Comparison of ENCODE assay signal across 13 cellular contexts in the genomic region with DNA sequence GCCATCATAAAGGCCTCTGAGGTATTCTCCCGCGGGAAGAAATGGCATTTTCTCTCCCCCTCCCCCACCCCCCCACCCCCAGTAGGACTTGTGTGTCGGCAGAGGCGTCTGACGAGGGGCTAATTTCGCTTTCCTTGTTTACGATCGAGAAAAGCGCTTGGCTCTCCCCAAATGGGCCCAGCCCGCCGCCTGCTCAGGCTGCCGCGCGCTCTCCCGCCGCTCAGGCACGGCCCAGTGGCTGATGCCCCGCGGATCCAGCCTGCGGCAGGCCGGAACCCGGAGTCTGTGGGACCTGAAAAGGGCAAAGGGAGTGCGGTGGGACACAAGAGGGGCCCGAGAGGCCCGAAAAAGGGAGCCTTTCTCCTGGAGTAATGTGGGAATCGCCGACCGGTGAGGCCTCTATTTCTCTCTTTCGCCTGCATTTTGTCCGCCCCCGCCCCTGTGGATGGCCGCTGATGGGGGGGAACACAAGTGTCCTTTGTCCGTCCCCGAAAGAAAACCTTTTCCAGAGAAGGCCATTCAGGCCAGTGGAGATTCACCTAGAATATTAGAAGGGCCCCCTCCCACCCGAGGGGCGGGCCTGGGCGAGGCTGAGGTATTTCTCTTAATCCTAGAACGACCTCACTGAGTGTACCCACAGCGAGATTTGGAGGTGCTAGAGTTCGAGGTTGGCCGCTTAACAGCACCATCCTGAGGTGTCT. TPM values are rescaled to one million over a fixed set of nuclear protein-coding genes. Genes with fewer than 3 reads are reported as not detected.
DNase-seq lines count a peak whose midpoint lies in the region; ATAC-seq and TF ChIP-seq lines count a peak whose summit lies in the region.
"Had no signal": no experiment of that assay in that cellular context is flagged by ENCODE, and none has a peak within 500 bp of the region (broad histone marks: within the 10 kb centered on the region; RNA-seq: fewer than 3 reads in every experiment).

No MANE protein-coding gene starts in this region.

- H3K9me3 ChIP-seq in adrenal gland (replicated peaks in 1 of 3) (no peaks in the 10 kb centered on the region), mesodermal cell (ENCODE audit: control insufficient read depth, low read length) (no peaks in the 10 kb centered on the region), tibial nerve (no peaks in the 10 kb centered on the region)
- H3K9me3 ChIP-seq: mucosa of descending colon had no signal

- H3K4me1 Mint-ChIP-seq in activated CD4-positive, alpha-beta T cell treated with anti-CD3 and anti-CD28 coated beads, Interleukin-2, amount 10 ng/mL, durations not matched to agents 24 days and 14 days: peaks cover 17% of the 10 kb centered on the region
- H3K4me1 Mint-ChIP-seq in CD14-positive monocyte: peaks cover 27% of the 10 kb centered on the region

- H3K9me3 Mint-ChIP-seq in activated CD4-positive, alpha-beta T cell treated with anti-CD3 and anti-CD28 coated beads, Interleukin-2, amount 10 ng/mL, durations not matched to agents 24 days and 14 days: no peaks in the 10 kb centered on the region
- H3K9me3 Mint-ChIP-seq in CD14-positive monocyte: peaks cover 0 to 35% (median 16%) of the 10 kb centered on the region in 7 donors
- H3K9me3 Mint-ChIP-seq: stimulated activated effector memory CD8-positive, alpha-beta T cell treated with anti-CD3 and anti-CD28 coated beads, Interleukin-12 subunit alpha, Interleukin-12 subunit beta, amount 100 ng/mL, for 72 hours had no signal

- H3K36me3 ChIP-seq in adrenal gland (replicated peaks in 1 of 2) (no peaks in the 10 kb centered on the region), mesodermal cell (ENCODE audit: control insufficient read depth, insufficient read depth, low read length) (no peaks in the 10 kb centered on the region), tibial nerve (no peaks in the 10 kb centered on the region)

- TF ChIP-seq CTCF in adrenal gland (IDR thresholded peaks at IDR 0.05): no peak
- no peak for TF ChIP-seq CTCF in tibial nerve (IDR thresholded peaks at IDR 0.05)
- no peak for TF ChIP-seq CTCF in CD14-positive monocyte (IDR thresholded peaks at IDR 0.05)

- H3K4me3 Mint-ChIP-seq in activated CD4-positive, alpha-beta T cell treated with anti-CD3 and anti-CD28 coated beads, Interleukin-2, amount 10 ng/mL, durations not matched to agents 24 days and 14 days: no peak overlapping the region
- peak overlapping the region in 1 of 2 donors; percentile 83 for H3K4me3 Mint-ChIP-seq in CD14-positive monocyte

- no peak for ATAC-seq in HG02840 (IDR thresholded peaks at IDR 0.05; ENCODE audit: low FRiP score, unreplicated experiment)
- ATAC-seq: mucosa of descending colon; stimulated activated effector memory CD8-positive, alpha-beta T cell treated with anti-CD3 and anti-CD28 coated beads, Interleukin-12 subunit alpha, Interleukin-12 subunit beta, amount 100 ng/mL, for 72 hours had no signal

- peak overlapping the region in 2 of 4 donors; percentile 18 to 73 for H3K4me3 ChIP-seq in adrenal gland
- H3K4me3 ChIP-seq in mesodermal cell (ENCODE audit: extremely low read depth, insufficient read depth, low read length, poor library complexity, severe bottlenecking): peak overlapping the region; percentile 37
- peak overlapping the region; percentile 53 to 74 (median 62) for H3K4me3 ChIP-seq in tibial nerve
- H3K4me3 ChIP-seq: mucosa of descending colon had no signal

- peaks cover 78% of the 10 kb centered on the region for H3K27me3 Mint-ChIP-seq in activated CD4-positive, alpha-beta T cell treated with anti-CD3 and anti-CD28 coated beads, Interleukin-2, amount 10 ng/mL, durations not matched to agents 24 days and 14 days
- H3K27me3 Mint-ChIP-seq in CD14-positive monocyte (ENCODE audit: low read depth in 3 of 3): peaks cover 96 to 100% (median 99%) of the 10 kb centered on the region in 3 donors

- WGBS in adrenal gland, 4 donors: 29 to 51% (median 35%) methylated on average over 19 to 41 of the region's 41 CpGs
- 3 to 6% methylated on average over 22 to 29 of the region's 41 CpGs for WGBS in mesodermal cell (ENCODE audit: insufficient coverage in 2 of 2), 2 experiments
- 14 to 30% methylated on average over 41 of the region's 41 CpGs for WGBS in tibial nerve, 2 donors

- H3K27ac Mint-ChIP-seq in activated CD4-positive, alpha-beta T cell treated with anti-CD3 and anti-CD28 coated beads, Interleukin-2, amount 10 ng/mL, durations not matched to agents 24 days and 14 days: peak overlapping the region; percentile 37
- no peak overlapping the region for H3K27ac Mint-ChIP-seq in CD14-positive monocyte

- TF ChIP-seq EP300 in tibial nerve (IDR thresholded peaks at IDR 0.05): no peak

- H3K36me3 Mint-ChIP-seq in activated CD4-positive, alpha-beta T cell treated with anti-CD3 and anti-CD28 coated beads, Interleukin-2, amount 10 ng/mL, durations not matched to agents 24 days and 14 days (ENCODE audit: low read depth): peaks cover 2% of the 10 kb centered on the region
- peaks cover 0 to 7% of the 10 kb centered on the region in 2 donors for H3K36me3 Mint-ChIP-seq in CD14-positive monocyte
- H3K36me3 Mint-ChIP-seq: stimulated activated effector memory CD8-positive, alpha-beta T cell treated with anti-CD3 and anti-CD28 coated beads, Interleukin-12 subunit alpha, Interleukin-12 subunit beta, amount 100 ng/mL, for 72 hours had no signal

- DNase-seq in activated CD4-positive, alpha-beta T cell treated with anti-CD3 and anti-CD28 coated beads, Interleukin-2, amount 10 ng/mL, durations not matched to agents 24 days and 14 days: no peak
- no peak for DNase-seq in activated CD4-positive, alpha-beta T cell treated with anti-CD3 and anti-CD28 coated beads, Interleukin-2, amount 50 U/mL, for 48 hours
- DNase-seq in adrenal gland: no peak
- no peak for DNase-seq in tibial nerve (ENCODE audit: low spot score in 2 of 2)
- DNase-seq in erythroblast (lab: John Stamatoyannopoulos, UW): no peak
- DNase-seq in CD14-positive monocyte (ENCODE audit: low spot score): no peak
- DNase-seq: GDM1; MM.1S; mucosa of descending colon; stimulated activated CD4-positive, alpha-beta T cell treated with anti-CD3 and anti-CD28 coated beads, Interleukin-15, amount 100 ng/mL, for 24 hours had no signal

- intact Hi-C loops in activated CD4-positive, alpha-beta T cell treated with anti-CD3 and anti-CD28 coated beads, Interleukin-2, amount 10 ng/mL, durations not matched to agents 24 days and 14 days (cut with micrococcal nuclease): no loop called here
- intact Hi-C loops in adrenal gland (cut with DNase I): no loop called here
- intact Hi-C loops in CD14-positive monocyte (cut with micrococcal nuclease): no loop called here

- H3K27ac ChIP-seq in adrenal gland: peak overlapping the region; percentile 25 to 96 (median 91)
- peak overlapping the region; percentile 84 for H3K27ac ChIP-seq in mesodermal cell (ENCODE audit: low read depth, low read length, severe bottlenecking)
- peak overlapping the region; percentile 87 to 99 (median 96) for H3K27ac ChIP-seq in tibial nerve

- no peaks in the 10 kb centered on the region for H3K27me3 ChIP-seq in adrenal gland
- peaks cover 0 to 36% of the 10 kb centered on the region in 2 donors for H3K27me3 ChIP-seq in tibial nerve

- peaks cover 11 to 15% of the 10 kb centered on the region in 2 donors for H3K4me1 ChIP-seq in adrenal gland (replicated peaks in 1 of 2)
- H3K4me1 ChIP-seq in mesodermal cell (ENCODE audit: control insufficient read depth, insufficient read depth, low read length, poor library complexity, severe bottlenecking): peaks cover 9% of the 10 kb centered on the region
- peaks cover 0 to 86% (median 25%) of the 10 kb centered on the region in 4 donors for H3K4me1 ChIP-seq in tibial nerve

- TF ChIP-seq POLR2A in adrenal gland (IDR thresholded peaks at IDR 0.05) (no peak), tibial nerve (IDR thresholded peaks at IDR 0.05) (no peak), erythroblast (IDR thresholded peaks at IDR 0.05; ENCODE audit: low read length) (no peak)

RNA-seq across cellular contexts. Expression of a gene that starts 9.0 kb away (rescaled TPM):
- not detected in 2 replicates for total RNA-seq in activated CD4-positive, alpha-beta T cell treated with anti-CD3 and anti-CD28 coated beads, Interleukin-2, amount 10 ng/mL, durations not matched to agents 24 days and 14 days
- 10 to 100 TPM in 4 of 8 donors, 1 to 10 TPM in 4; 1.5 to 20.3 (median 9.4) TPM for total RNA-seq in adrenal gland
- 10 to 100 TPM; 19.9 to 23.1 (median 21.2) TPM for polyA plus RNA-seq in adrenal gland
- 9.0 TPM for polyA plus RNA-seq in mesodermal cell (2013, experiment 1 of 2)
- polyA plus RNA-seq in mesodermal cell (2013, experiment 2 of 2): 13.7 TPM
- 10 to 100 TPM in 1 of 4 donors, 1 to 10 TPM in 3; 3.6 to 17.3 (median 7.2) TPM for total RNA-seq in tibial nerve
- not detected for polyA plus RNA-seq in CD14-positive monocyte

RNA-seq across cellular contexts. Expression of a gene that starts 10.5 kb away (rescaled TPM):
- total RNA-seq in activated CD4-positive, alpha-beta T cell treated with anti-CD3 and anti-CD28 coated beads, Interleukin-2, amount 10 ng/mL, durations not matched to agents 24 days and 14 days: not detected in 2 replicates
- total RNA-seq in adrenal gland (1 to 10 TPM; 1.8 to 8.3 (median 4.4) TPM), tibial nerve (1 to 10 TPM in 3 of 4 donors, under 1 TPM in 1; 0.98 to 2.3 (median 2.0) TPM)
- polyA plus RNA-seq in adrenal gland (1 to 10 TPM; 3.3 to 7.4 (median 3.4) TPM), CD14-positive monocyte (not detected)
- 4.0 TPM for polyA plus RNA-seq in mesodermal cell (2013, experiment 1 of 2)
- polyA plus RNA-seq in mesodermal cell (2013, experiment 2 of 2): 6.0 TPM
- total RNA-seq: mucosa of descending colon had no signal

RNA-seq across cellular contexts. Expression of a gene that starts 13.6 kb away (rescaled TPM):
- not detected in 2 replicates for total RNA-seq in activated CD4-positive, alpha-beta T cell treated with anti-CD3 and anti-CD28 coated beads, Interleukin-2, amount 10 ng/mL, durations not matched to agents 24 days and 14 days
- total RNA-seq in adrenal gland: 1 to 10 TPM in 3 of 8 donors, under 1 TPM in 5; 0.36 to 1.9 (median 0.91) TPM
- 1 to 10 TPM in 1 of 3 donors, under 1 TPM in 2; 0.48 to 1.3 (median 0.51) TPM for polyA plus RNA-seq in adrenal gland
- 0.33 TPM for polyA plus RNA-seq in mesodermal cell (2013, experiment 1 of 2)
- 0.30 TPM for polyA plus RNA-seq in mesodermal cell (2013, experiment 2 of 2)
- 1 to 10 TPM; 1.4 to 2.7 (median 1.7) TPM for total RNA-seq in tibial nerve
- not detected for polyA plus RNA-seq in CD14-positive monocyte
- total RNA-seq: mucosa of descending colon had no signal

RNA-seq across cellular contexts. Expression of a gene that starts 19.3 kb away (rescaled TPM):
- not detected in 2 replicates for total RNA-seq in activated CD4-positive, alpha-beta T cell treated with anti-CD3 and anti-CD28 coated beads, Interleukin-2, amount 10 ng/mL, durations not matched to agents 24 days and 14 days
- 1 to 10 TPM in 7 of 8 donors, not detected in 1; 1.2 to 5.6 (median 2.7) TPM for total RNA-seq in adrenal gland
- polyA plus RNA-seq in adrenal gland: 10 to 100 TPM in 1 of 3 donors, 1 to 10 TPM in 2; 5.6 to 12.1 (median 7.3) TPM
- 3.8 TPM for polyA plus RNA-seq in mesodermal cell (2013, experiment 1 of 2)
- 3.3 TPM for polyA plus RNA-seq in mesodermal cell (2013, experiment 2 of 2)
- total RNA-seq in tibial nerve: 10 to 100 TPM in 1 of 4 donors, 1 to 10 TPM in 3; 4.4 to 10.5 (median 7.9) TPM
- not detected for polyA plus RNA-seq in CD14-positive monocyte
- total RNA-seq: mucosa of descending colon had no signal

RNA-seq across cellular contexts. Expression of a gene that starts 34.3 kb away (rescaled TPM):
- not detected in 2 replicates for total RNA-seq in activated CD4-positive, alpha-beta T cell treated with anti-CD3 and anti-CD28 coated beads, Interleukin-2, amount 10 ng/mL, durations not matched to agents 24 days and 14 days
- total RNA-seq in adrenal gland (1 to 10 TPM in 4 of 8 donors, under 1 TPM in 2, not detected in 2; 0.68 to 4.5 (median 2.3) TPM), tibial nerve (1 to 10 TPM; 1.7 to 6.1 (median 2.5) TPM)
- polyA plus RNA-seq in adrenal gland (1 to 10 TPM in 1 of 3 donors, under 1 TPM in 2; 0.34 to 1.5 (median 0.72) TPM), CD14-positive monocyte (not detected)
- polyA plus RNA-seq in mesodermal cell (2013, experiment 1 of 2): 2.2 TPM
- 2.2 TPM for polyA plus RNA-seq in mesodermal cell (2013, experiment 2 of 2)
- total RNA-seq: mucosa of descending colon had no signal
